In the genomic region with DNA sequence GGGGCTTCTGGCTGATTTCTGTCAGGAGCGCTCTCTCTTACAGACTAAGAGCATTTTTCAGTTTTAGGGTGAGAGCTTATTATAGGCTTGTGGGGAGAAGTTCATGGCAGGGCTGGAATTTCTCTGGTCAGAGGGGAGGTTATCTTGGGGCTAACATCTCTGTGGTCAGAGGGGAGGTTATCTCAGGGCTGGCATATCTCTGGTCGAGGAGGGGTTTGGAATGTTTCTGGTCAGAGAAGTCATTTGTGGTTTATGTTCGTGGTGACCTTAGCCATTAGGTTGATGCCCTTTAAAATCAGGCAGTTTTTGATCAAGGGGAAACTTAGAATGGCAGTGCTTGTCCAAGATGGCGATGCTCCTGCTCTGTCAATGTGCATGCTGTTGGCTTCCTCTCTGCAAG, we compare ENCODE assay signal across 25 cellular contexts. TPM values are rescaled to one million over a fixed set of nuclear protein-coding genes. Genes with fewer than 3 reads are reported as not detected.
"Had no signal": no experiment of that assay in that cellular context is flagged by ENCODE, and none has a peak within 500 bp of the region (broad histone marks: within the 10 kb centered on the region; RNA-seq: fewer than 3 reads in every experiment).

No MANE protein-coding gene starts in this region.

- H3K27me3 ChIP-seq: adrenal gland, breast epithelium had no signal

- DNase-seq: activated B cell treated with CpG ODN at 0.5 μM for 24 hours; activated CD4-positive, alpha-beta memory T cell treated with anti-CD3 and anti-CD28 coated beads for 36 hours; activated CD4-positive, alpha-beta T cell treated with anti-CD3 and anti-CD28 coated beads for 1 hour; activated CD4-positive, alpha-beta T cell treated with anti-CD3 and anti-CD28 coated beads, Interleukin-2, amount 10 ng/mL, durations not matched to agents 7 days and 5 days; activated CD8-positive, alpha-beta memory T cell treated with anti-CD3 and anti-CD28 coated beads for 24 hours; activated gamma-delta T cell; activated naive CD4-positive, alpha-beta T cell treated with anti-CD3 and anti-CD28 coated beads for 36 hours; activated T-cell treated with anti-CD3 and anti-CD28 coated beads, Interleukin-2, amount 50 U/mL, for 48 hours; adrenal gland; anterior cingulate cortex; caudate nucleus; NCI-H1105 treated with DMSO at 0.1 percent for 48 hours; NCI-H1436 treated with DMSO at 0.1 percent for 48 hours; NCI-H187; NCI-H2081 treated with DMSO at 0.1 percent for 48 hours; NCI-H524; RPMI8226; T-helper 1 cell had no signal

- H3K9ac ChIP-seq: KMS-11 had no signal

- H3K4me3 ChIP-seq: adrenal gland, breast epithelium, SK-N-MC had no signal

- H3K4me1 ChIP-seq: adrenal gland, breast epithelium had no signal

- H3K4me2 ChIP-seq: KMS-11 had no signal

- H3K9me3 ChIP-seq: adrenal gland, breast epithelium had no signal

- ATAC-seq: activated T-helper 17 cell treated with anti-CD3 and anti-CD28 coated beads, Interleukin-2, amount 50 U/mL, for 72 hours; Right ventricle myocardium inferior had no signal

- H3K27ac ChIP-seq: adrenal gland, breast epithelium, KMS-11, SK-N-MC had no signal

- H3K36me3 ChIP-seq: adrenal gland, breast epithelium had no signal

RNA-seq across cellular contexts. Expression of gene SCNN1G, which starts 22.5 kb away (rescaled TPM):
- total RNA-seq: activated B cell treated with CpG ODN at 0.5 μM for 24 hours; activated CD4-positive, alpha-beta memory T cell treated with anti-CD3 and anti-CD28 coated beads for 36 hours; activated CD4-positive, alpha-beta T cell treated with anti-CD3 and anti-CD28 coated beads, Interleukin-2, amount 10 ng/mL, durations not matched to agents 7 days and 5 days; activated naive CD4-positive, alpha-beta T cell treated with anti-CD3 and anti-CD28 coated beads for 36 hours; activated T-helper 17 cell treated with anti-CD3 and anti-CD28 coated beads, Interleukin-2, amount 50 U/mL, for 72 hours; T-helper 2 cell treated with Interferon-gamma antibody and Interleukin-4, amounts not matched to agents 100 ng/mL and 5 ng/mL, for 36 hours had no signal
- polyA plus RNA-seq: IgD-negative memory B cell had no signal
